ENCODE assay signal across 7 cellular contexts in genomic region chr2:27133905-27134780, GRCh38. TPM values are rescaled to one million over a fixed set of nuclear protein-coding genes. Genes with fewer than 3 reads are reported as not detected.
DNase-seq lines count a peak whose midpoint lies in the region; ATAC-seq, FAIRE-seq and TF ChIP-seq lines count a peak whose summit lies in the region.

Gene PREB (minus strand): TSS chr2:27134636. CDS start chr2:27134421, 215 bp downstream.

- no peaks in the 10 kb centered on the region for H3K9me3 ChIP-seq in body of pancreas
- no peaks in the 10 kb centered on the region for H3K9me3 ChIP-seq in gastrocnemius medialis

- H3K4me3 ChIP-seq in body of pancreas (peak within 1 kb of the TSS; percentile 89 to 95), gastrocnemius medialis (peak within 1 kb of the TSS; percentile 79 to 100 (median 88))

- in situ Hi-C loops in gastrocnemius medialis (cut with MboI; ENCODE audit: low sequenced_read_pairs in 4 of 4), result no loop called here

- peaks cover 5 to 16% of the 10 kb centered on the region in 2 donors for H3K36me3 ChIP-seq in body of pancreas (replicated peaks in 1 of 2; ENCODE audit: insufficient read depth in 1 of 2, low read depth in 2 of 2)
- peaks cover 0 to 25% of the 10 kb centered on the region in 2 donors for H3K36me3 ChIP-seq in gastrocnemius medialis

- ATAC-seq in GM18519 (IDR thresholded peaks at IDR 0.05; ENCODE audit: low FRiP score, unreplicated experiment), result peak; percentile 72
- peak; percentile 40 for ATAC-seq in HG03060 (IDR thresholded peaks at IDR 0.05; ENCODE audit: low read depth, unreplicated experiment)
- peak; percentile 98 for ATAC-seq in body of pancreas
- peak; percentile 89 to 91 for ATAC-seq in gastrocnemius medialis

- WGBS in body of pancreas, 2 donors, result 0% methylated on average over 8 to 66 of the region's 86 CpGs

- FAIRE-seq in TTC549 (lab: Jason Lieb, UNC), result peak; percentile 34

- DNase-seq in NCI-H2107 treated with DMSO at 0.1 percent for 48 hours (lab: John Stamatoyannopoulos, UW; ENCODE audit: unreplicated experiment), result peak; percentile 84
- peak; percentile 98 to 99 (median 98) for DNase-seq in body of pancreas
- DNase-seq in iPS DF 4.7 (ENCODE audit: extremely low read depth, low spot score), result peak; percentile 79
- peak; percentile 88 to 95 for DNase-seq in gastrocnemius medialis

- H3K4me1 ChIP-seq in body of pancreas (peaks cover 20% of the 10 kb centered on the region), gastrocnemius medialis (peaks cover 15 to 16% of the 10 kb centered on the region in 2 donors)

- peak within 1 kb of the TSS; percentile 64 to 89 (median 80) for H3K27ac ChIP-seq in body of pancreas
- H3K27ac ChIP-seq in gastrocnemius medialis, result peak within 1 kb of the TSS; percentile 84 to 99 (median 96)

- no peaks in the 10 kb centered on the region for H3K27me3 ChIP-seq in body of pancreas
- H3K27me3 ChIP-seq in gastrocnemius medialis, result no peaks in the 10 kb centered on the region

- no peak for TF ChIP-seq CTCF in body of pancreas (IDR thresholded peaks at IDR 0.05)
- peak in 1 of 5 experiments; percentile 11 for TF ChIP-seq CTCF in gastrocnemius medialis (IDR thresholded peaks at IDR 0.05 in 4 of 5, conservative IDR thresholded peaks at IDR 0.05 in 1 of 5)

- TF ChIP-seq POLR2A in body of pancreas (IDR thresholded peaks at IDR 0.05) (peak; percentile 58 to 84 (median 81)), gastrocnemius medialis (IDR thresholded peaks at IDR 0.05) (peak; percentile 87 to 98)

- intact Hi-C loops in body of pancreas (cut with DNase I) (no loop called here), gastrocnemius medialis (cut with DNase I; ENCODE audit: low total_unique reads) (loop anchor here (1.0 kb wide), 1 partner anchor 78 kb away; the partner anchor contains the start of genes ATRAID and SLC5A6)

RNA-seq across cellular contexts. Expression of gene PREB, which starts in this region (rescaled TPM):
- total RNA-seq in body of pancreas, result 100 to 1,000 TPM in 1 of 2 donors, 10 to 100 TPM in 1; 56.3 to 103 TPM
- 100 to 1,000 TPM; 117 to 197 (median 154) TPM for total RNA-seq in gastrocnemius medialis

Comparison
In these comparisons a context has a peak if more than half of its experiments do, and no peak if none do; other contexts are left out.
1. Peak in every context shown above with its lines: DNase-seq, ATAC-seq, H3K4me3 ChIP-seq and H3K27ac ChIP-seq.
2. ATAC-seq: peak in every context shown above with its lines; median percentile 98 in body of pancreas; 90 in gastrocnemius medialis; 72 in GM18519; 40 in HG03060.